In genomic region chr2:33796511-33796910, GRCh38 we compare ENCODE assay signal across 25 cellular contexts.
"Had no signal": no experiment of that assay in that cellular context is flagged by ENCODE, and none has a peak within 500 bp of the region (broad histone marks: within the 10 kb centered on the region; RNA-seq: fewer than 3 reads in every experiment).

No MANE protein-coding gene starts in this region.

- DNase-seq: islet precursor cell; left ventricle myocardium inferior; mesendoderm; naive B cell; natural killer cell; nephron progenitor cell; occipital lobe; ovary; right lobe of liver; stimulated activated CD4-positive, alpha-beta T cell treated with anti-CD3 and anti-CD28 coated beads, Interleukin-1b, Interleukin-23, amount 100 ng/mL, for 48 hours; stimulated activated CD4-positive, alpha-beta T cell treated with anti-CD3 and anti-CD28 coated beads, Interleukin-2, amount 100 ng/mL, for 48 hours; stimulated activated CD4-positive, alpha-beta T cell treated with anti-CD3 and anti-CD28 coated beads, Interleukin-4, amount 100 ng/mL, for 4 hours; stimulated activated CD8-positive, alpha-beta memory T cell treated with anti-CD3 and anti-CD28 coated beads, Interleukin-4, amount 100 ng/mL, for 48 hours; stimulated activated naive CD4-positive, alpha-beta T cell treated with Interleukin-2 at 50 U/mL for 16 hours; stimulated activated naive CD8-positive, alpha-beta T cell treated with anti-CD3 and anti-CD28 coated beads, Interleukin-15, amount 100 ng/mL, for 72 hours; substantia nigra; upper lobe of left lung had no signal

- H3K27me3 ChIP-seq: neural progenitor cell, neutrophil, ovary, right atrium auricular region, right lobe of liver, tibial nerve, upper lobe of left lung, vagina had no signal

- H3K9me3 ChIP-seq: left ventricle myocardium inferior, neutrophil, ovary, right atrium auricular region, right lobe of liver, upper lobe of left lung, vagina had no signal

- H3K27ac ChIP-seq: left ventricle myocardium inferior, neural progenitor cell, neutrophil, ovary, right atrium auricular region, right lobe of liver, tibial nerve, upper lobe of left lung, vagina had no signal

- ATAC-seq: natural killer cell; right lobe of liver; stimulated activated memory B cell treated with anti-CD40 and anti-IgM and Interleukin-4, amounts not matched to agents 10 μg/mL and 1 μg/mL and 100 μg/mL, for 72 hours; stimulated activated naive CD8-positive, alpha-beta T cell treated with anti-CD3 and anti-CD28 coated beads, Interleukin-15, amount 100 ng/mL, for 72 hours had no signal

- H3K4me3 ChIP-seq: left ventricle myocardium inferior, lung, neural progenitor cell, ovary, right atrium auricular region, right lobe of liver, smooth muscle cell, tibial nerve, upper lobe of left lung, vagina had no signal

- H3K4me1 ChIP-seq: left ventricle myocardium inferior, neural progenitor cell, right atrium auricular region, right lobe of liver, tibial nerve, upper lobe of left lung, vagina had no signal

- H3K36me3 ChIP-seq: left ventricle myocardium inferior, neural progenitor cell, neutrophil, ovary, right atrium auricular region, right lobe of liver, tibial nerve, upper lobe of left lung, vagina had no signal

- H3K4me2 ChIP-seq: neural progenitor cell, smooth muscle cell had no signal

- H3K9ac ChIP-seq: neural progenitor cell had no signal

- H2AFZ ChIP-seq: neural progenitor cell had no signal
